ENCODE assay signal across 8 cellular contexts in the genomic region with DNA sequence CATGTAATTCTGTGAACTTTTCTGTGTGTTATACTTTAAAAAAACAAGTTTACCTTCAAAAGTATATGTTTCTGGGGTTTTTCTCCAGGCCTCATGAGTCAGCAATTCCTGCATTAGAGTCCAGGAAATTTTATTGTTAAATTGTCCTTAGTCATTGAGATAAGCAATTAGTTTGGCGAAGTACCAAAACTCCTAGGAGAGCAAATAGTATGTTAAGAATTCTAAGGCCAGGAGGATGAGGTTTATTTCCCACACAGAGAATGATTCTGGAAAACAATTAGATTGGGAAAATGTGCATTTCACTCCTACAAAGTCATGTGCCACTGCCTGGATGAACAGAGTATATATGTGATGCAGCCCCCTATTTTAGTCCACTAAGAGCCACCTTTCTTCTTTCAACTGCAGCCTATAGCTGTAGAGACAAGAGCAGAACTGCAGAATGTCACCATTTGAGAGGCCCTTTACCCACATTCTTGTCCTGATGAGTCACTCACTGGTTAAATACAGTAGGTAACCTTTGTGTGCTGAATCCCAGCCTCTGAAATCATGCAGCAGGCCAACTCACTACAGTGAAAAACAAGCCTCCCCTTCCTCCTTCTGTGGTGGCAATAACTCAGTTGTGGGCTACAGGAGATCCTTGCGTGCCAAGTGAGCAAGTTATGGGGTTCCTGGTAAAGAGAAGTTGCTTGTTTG.
DNase-seq lines count a peak whose midpoint lies in the region; ATAC-seq, FAIRE-seq and TF ChIP-seq lines count a peak whose summit lies in the region.

No MANE protein-coding gene starts in this region.

- H3K9me3 ChIP-seq in adrenal gland (replicated peaks in 1 of 3) = no peaks in the 10 kb centered on the region
- no peaks in the 10 kb centered on the region for H3K9me3 ChIP-seq in kidney (ENCODE audit: control insufficient read depth in 1 of 2, low read length in 2 of 2)

- H3K9ac ChIP-seq in kidney (ENCODE audit: low read length in 2 of 2) = no peak overlapping the region

- no peak for TF ChIP-seq POLR2A in adrenal gland (IDR thresholded peaks at IDR 0.05)

- H3K4me1 ChIP-seq in adrenal gland (replicated peaks in 1 of 2) (peaks cover 23 to 31% of the 10 kb centered on the region in 2 donors), kidney (ENCODE audit: control insufficient read depth in 1 of 2, insufficient read depth in 1 of 2, low read depth in 1 of 2, low read length in 2 of 2) (peaks cover 3 to 14% of the 10 kb centered on the region in 2 donors)

- H3K27ac ChIP-seq in adrenal gland (peak overlapping the region; percentile 61 to 90 (median 65)), kidney (ENCODE audit: low read depth in 2 of 2, low read length in 2 of 2) (no peak overlapping the region)

- H3K36me3 ChIP-seq in adrenal gland (replicated peaks in 1 of 2) = no peaks in the 10 kb centered on the region
- H3K36me3 ChIP-seq in kidney (ENCODE audit: control insufficient read depth in 1 of 2, insufficient read depth in 2 of 2, low read length in 2 of 2) = no peaks in the 10 kb centered on the region

- FAIRE-seq in kidney (lab: Jason Lieb, UNC) = no peak

- WGBS in adrenal gland, 4 donors = 37 to 56% (median 50%) methylated on average over 2 of the region's 2 CpGs

- DNase-seq in AG08396 (ENCODE audit: low spot score) (peak; percentile 48), HuH-7 (ENCODE audit: low spot score) (peak; percentile 21), adrenal gland (peak in 3 of 7 donors; percentile 19 to 30 (median 23)), left colon (peak in 1 of 2 donors; percentile 29), kidney (no peak), NCI-H2107 treated with DMSO at 0.1 percent for 48 hours (lab: John Stamatoyannopoulos, UW; ENCODE audit: unreplicated experiment) (no peak)

- ATAC-seq in left colon = peak; percentile 82
- no peak for ATAC-seq in HG03520 (IDR thresholded peaks at IDR 0.05; ENCODE audit: unreplicated experiment)
- ATAC-seq in HG03175 (IDR thresholded peaks at IDR 0.05; ENCODE audit: unreplicated experiment) = no peak

- H3K4me3 ChIP-seq in adrenal gland (no peak overlapping the region), kidney (ENCODE audit: low read length in 2 of 2) (no peak overlapping the region)

- intact Hi-C loops in adrenal gland (cut with DNase I) (no loop called here), left colon (cut with DNase I, micrococcal nuclease) (no loop called here), kidney (cut with DNase I) (no loop called here)

- no peak for TF ChIP-seq CTCF in adrenal gland (IDR thresholded peaks at IDR 0.05)
- TF ChIP-seq CTCF in kidney (IDR thresholded peaks at IDR 0.05; ENCODE audit: borderline replicate concordance, extremely low read depth, insufficient read depth) = no peak

- no peaks in the 10 kb centered on the region for H3K27me3 ChIP-seq in adrenal gland

Comparison
In these comparisons a context has a peak if more than half of its experiments do, and no peak if none do; other contexts are left out.
1. DNase-seq: peak in AG08396 (single experiment) and HuH-7 (single experiment); none in kidney (single experiment) and NCI-H2107 treated with DMSO at 0.1 percent for 48 hours (single experiment).
2. H3K27ac ChIP-seq: peak in adrenal gland (5 of 5); none in kidney (0 of 2).